In genomic region chr9:93022066-93022465, GRCh38 we compare ENCODE assay signal across 25 cellular contexts. TPM values are rescaled to one million over a fixed set of nuclear protein-coding genes. Genes with fewer than 3 reads are reported as not detected.
DNase-seq lines count a peak whose midpoint lies in the region; ATAC-seq and TF ChIP-seq lines count a peak whose summit lies in the region.
"Had no signal": no experiment of that assay in that cellular context is flagged by ENCODE, and none has a peak within 500 bp of the region (broad histone marks: within the 10 kb centered on the region; RNA-seq: fewer than 3 reads in every experiment).

No MANE protein-coding gene starts in this region.

- H3K27ac Mint-ChIP-seq in activated CD4-positive, alpha-beta T cell treated with anti-CD3 and anti-CD28 coated beads for 36 hours = peak overlapping the region; percentile 39
- H3K27ac Mint-ChIP-seq in CD8-positive, alpha-beta memory T cell = peak overlapping the region in 6 of 8 donors; percentile 64 to 97 (median 71)
- H3K27ac Mint-ChIP-seq in activated naive CD4-positive, alpha-beta T cell treated with anti-CD3 and anti-CD28 coated beads, Interleukin-2, amount 50 U/mL, for 72 hours = peak overlapping the region; percentile 74 to 86
- H3K27ac Mint-ChIP-seq in naive thymus-derived CD8-positive, alpha-beta T cell = peak overlapping the region; percentile 96 to 100 (median 98)
- H3K27ac Mint-ChIP-seq: nephron progenitor cell had no signal

- intact Hi-C loops in activated CD4-positive, alpha-beta T cell treated with anti-CD3 and anti-CD28 coated beads for 36 hours (cut with DNase I, micrococcal nuclease) = no loop called here
- intact Hi-C loops in uterus (cut with DNase I; ENCODE audit: low total_unique reads) = no loop called here

- H3K4me1 Mint-ChIP-seq in activated CD4-positive, alpha-beta T cell treated with anti-CD3 and anti-CD28 coated beads for 36 hours = peaks cover 61% of the 10 kb centered on the region
- H3K4me1 Mint-ChIP-seq in CD8-positive, alpha-beta memory T cell = peaks cover 40 to 73% (median 50%) of the 10 kb centered on the region in 3 donors
- peaks cover 24 to 85% (median 61%) of the 10 kb centered on the region in 4 donors for H3K4me1 Mint-ChIP-seq in naive thymus-derived CD8-positive, alpha-beta T cell

- CTCF ChIA-PET in activated CD4-positive, alpha-beta T cell treated with anti-CD3 and anti-CD28 coated beads for 36 hours (lab: Charles Lee) = interaction anchor here (1.2 kb wide), 1 partner anchor 19 kb away, joined by 3 read pairs; no protein-coding TSS in a partner anchor
- CTCF ChIA-PET in CD8-positive, alpha-beta memory T cell (lab: Charles Lee) = interaction anchor here (0.5 to 1.2 kb wide), 2 partner anchors 43 to 87 kb away, joined by 3 read pairs; no protein-coding TSS in a partner anchor

- no peak for ATAC-seq in activated CD4-positive, alpha-beta T cell treated with anti-CD3 and anti-CD28 coated beads for 36 hours
- ATAC-seq in activated naive CD4-positive, alpha-beta T cell treated with anti-CD3 and anti-CD28 coated beads, Interleukin-2, amount 50 U/mL, for 72 hours = no peak
- ATAC-seq in naive thymus-derived CD8-positive, alpha-beta T cell = no peak
- ATAC-seq in GM18511 (IDR thresholded peaks at IDR 0.05; ENCODE audit: unreplicated experiment) = no peak
- ATAC-seq: activated CD4-positive, CD25-positive, alpha-beta regulatory T cell treated with anti-CD3 and anti-CD28 coated beads, Interleukin-2, amount 50 U/mL, for 24 hours; pancreas had no signal

- TF ChIP-seq CTCF in uterus (IDR thresholded peaks at IDR 0.05) = no peak

- no peaks in the 10 kb centered on the region for H3K27me3 Mint-ChIP-seq in activated CD4-positive, alpha-beta T cell treated with anti-CD3 and anti-CD28 coated beads for 36 hours
- peaks cover 0 to 1% of the 10 kb centered on the region in 2 donors for H3K27me3 Mint-ChIP-seq in CD8-positive, alpha-beta memory T cell
- H3K27me3 Mint-ChIP-seq in naive thymus-derived CD8-positive, alpha-beta T cell = no peaks in the 10 kb centered on the region

- no peak for DNase-seq in activated CD4-positive, alpha-beta T cell treated with anti-CD3 and anti-CD28 coated beads for 36 hours
- DNase-seq in activated CD4-positive, alpha-beta T cell treated with anti-CD3 and anti-CD28 coated beads for 48 hours = no peak
- no peak for DNase-seq in CD8-positive, alpha-beta memory T cell
- no peak for DNase-seq in activated naive CD4-positive, alpha-beta T cell treated with anti-CD3 and anti-CD28 coated beads, Interleukin-2, amount 50 U/mL, for 72 hours (ENCODE audit: low spot score in 2 of 2)
- no peak for DNase-seq in naive thymus-derived CD8-positive, alpha-beta T cell
- DNase-seq in HCEC 1CT = no peak
- DNase-seq in uterus = no peak
- DNase-seq: activated T-cell treated with anti-CD3 and anti-CD28 coated beads, Interleukin-2, amount 50 U/mL, for 48 hours; colonic mucosa; effector CD4-positive, alpha-beta T cell; hypothalamus; mammary epithelial cell; NCI-H1930; NCI-H524; nephron progenitor cell; stimulated activated naive CD4-positive, alpha-beta T cell treated with Interleukin-2 at 50 U/mL for 16 hours had no signal

- POLR2A ChIA-PET in activated CD4-positive, alpha-beta T cell treated with anti-CD3 and anti-CD28 coated beads for 36 hours (lab: Charles Lee) = interaction anchor here (0.6 kb wide), 1 partner anchor 1156 kb away, joined by 3 read pairs; no protein-coding TSS in a partner anchor
- POLR2A ChIA-PET in CD8-positive, alpha-beta memory T cell (lab: Charles Lee) = no interaction called here
- POLR2A ChIA-PET in naive thymus-derived CD8-positive, alpha-beta T cell (lab: Charles Lee) = interaction anchor here (0.6 to 15.4 kb wide), 6 partner anchors 8 to 56 kb away, joined by 3 to 608 read pairs (median 36); partner anchors contain the start of gene SUSD3

- H3K4me3 ChIP-seq in CD8-positive, alpha-beta memory T cell (ENCODE audit: low read length) = no peak overlapping the region
- H3K4me3 ChIP-seq in uterus = no peak overlapping the region
- H3K4me3 ChIP-seq: ascending aorta, colonic mucosa, pancreas, skin epidermis, suprapubic skin, upper lobe of left lung had no signal

- no peaks in the 10 kb centered on the region for H3K27me3 ChIP-seq in CD8-positive, alpha-beta memory T cell (ENCODE audit: insufficient read depth, low read length, poor library complexity, severe bottlenecking)
- H3K27me3 ChIP-seq in uterus = no peaks in the 10 kb centered on the region
- H3K27me3 ChIP-seq: ascending aorta, colonic mucosa, pancreas, suprapubic skin, upper lobe of left lung had no signal

- no peak for TF ChIP-seq POLR2A in uterus (IDR thresholded peaks at IDR 0.05)

- H3K27ac ChIP-seq in CD8-positive, alpha-beta memory T cell (ENCODE audit: low read depth, low read length) = no peak overlapping the region
- no peak overlapping the region for H3K27ac ChIP-seq in uterus
- H3K27ac ChIP-seq: ascending aorta, colonic mucosa, pancreas, skin epidermis, suprapubic skin, upper lobe of left lung had no signal

- H3K36me3 Mint-ChIP-seq in activated CD4-positive, alpha-beta T cell treated with anti-CD3 and anti-CD28 coated beads for 36 hours (ENCODE audit: low read depth) = peaks cover 49% of the 10 kb centered on the region
- H3K36me3 Mint-ChIP-seq in CD8-positive, alpha-beta memory T cell = peaks cover 7 to 93% (median 18%) of the 10 kb centered on the region in 3 donors
- H3K36me3 Mint-ChIP-seq in activated naive CD4-positive, alpha-beta T cell treated with anti-CD3 and anti-CD28 coated beads, Interleukin-2, amount 50 U/mL, for 72 hours = peaks cover 0 to 30% of the 10 kb centered on the region in 2 donors
- H3K36me3 Mint-ChIP-seq in naive thymus-derived CD8-positive, alpha-beta T cell = peaks cover 0 to 82% (median 17%) of the 10 kb centered on the region in 3 donors

- H3K4me1 ChIP-seq in CD8-positive, alpha-beta memory T cell (ENCODE audit: insufficient read depth, low read length) = peaks cover 58% of the 10 kb centered on the region
- no peaks in the 10 kb centered on the region for H3K4me1 ChIP-seq in uterus
- H3K4me1 ChIP-seq: ascending aorta, colonic mucosa, pancreas, suprapubic skin, upper lobe of left lung had no signal

- peaks cover 59% of the 10 kb centered on the region for H3K36me3 ChIP-seq in CD8-positive, alpha-beta memory T cell (ENCODE audit: insufficient read depth, low read length)
- H3K36me3 ChIP-seq in uterus = no peaks in the 10 kb centered on the region
- H3K36me3 ChIP-seq: ascending aorta, colonic mucosa, pancreas had no signal

- no peaks in the 10 kb centered on the region for H3K9me3 Mint-ChIP-seq in activated CD4-positive, alpha-beta T cell treated with anti-CD3 and anti-CD28 coated beads for 36 hours (ENCODE audit: low read depth)
- no peaks in the 10 kb centered on the region for H3K9me3 Mint-ChIP-seq in CD8-positive, alpha-beta memory T cell
- no peaks in the 10 kb centered on the region for H3K9me3 Mint-ChIP-seq in activated naive CD4-positive, alpha-beta T cell treated with anti-CD3 and anti-CD28 coated beads, Interleukin-2, amount 50 U/mL, for 72 hours
- H3K9me3 Mint-ChIP-seq in naive thymus-derived CD8-positive, alpha-beta T cell = no peaks in the 10 kb centered on the region
- H3K9me3 Mint-ChIP-seq: nephron progenitor cell had no signal

- H3K4me3 Mint-ChIP-seq in activated CD4-positive, alpha-beta T cell treated with anti-CD3 and anti-CD28 coated beads for 36 hours = no peak overlapping the region
- H3K4me3 Mint-ChIP-seq in CD8-positive, alpha-beta memory T cell = no peak overlapping the region
- H3K4me3 Mint-ChIP-seq in naive thymus-derived CD8-positive, alpha-beta T cell = peak overlapping the region in 1 of 10 donors; percentile 26
- H3K4me3 Mint-ChIP-seq: nephron progenitor cell had no signal

- no peaks in the 10 kb centered on the region for H3K9me3 ChIP-seq in CD8-positive, alpha-beta memory T cell (ENCODE audit: low read length)
- H3K9me3 ChIP-seq in uterus = no peaks in the 10 kb centered on the region
- H3K9me3 ChIP-seq: ascending aorta, colonic mucosa, pancreas, suprapubic skin, upper lobe of left lung had no signal

RNA-seq across cellular contexts. Expression of gene SUSD3, which starts 36.4 kb away (rescaled TPM):
- 10 to 100 TPM; 51.4 to 57.9 TPM for total RNA-seq in activated CD4-positive, alpha-beta T cell treated with anti-CD3 and anti-CD28 coated beads for 36 hours
- 10 to 100 TPM; 11.3 to 12.3 TPM for total RNA-seq in CD8-positive, alpha-beta memory T cell
- 103 TPM for polyA plus RNA-seq in CD8-positive, alpha-beta memory T cell
- total RNA-seq in activated naive CD4-positive, alpha-beta T cell treated with anti-CD3 and anti-CD28 coated beads, Interleukin-2, amount 50 U/mL, for 72 hours = 10 to 100 TPM; 70.7 to 81.9 TPM
- 10 to 100 TPM; 62.1 to 64.0 TPM for total RNA-seq in naive thymus-derived CD8-positive, alpha-beta T cell
- 100 to 1,000 TPM in 2 of 3 donors, 10 to 100 TPM in 1; 86.7 to 208 (median 145) TPM for polyA plus RNA-seq in naive thymus-derived CD8-positive, alpha-beta T cell
- 10 to 100 TPM in 3 of 4 donors, 1 to 10 TPM in 1; 9.3 to 52.7 (median 14.7) TPM for total RNA-seq in uterus
- total RNA-seq: A172, ascending aorta, H4 had no signal

Comparison
In these comparisons a context has a peak if more than half of its experiments do, and no peak if none do; other contexts are left out.
1. H3K27ac Mint-ChIP-seq: peak in every context shown above with its lines; median percentile 98 in naive thymus-derived CD8-positive, alpha-beta T cell; 80 in activated naive CD4-positive, alpha-beta T cell treated with anti-CD3 and anti-CD28 coated beads, Interleukin-2, amount 50 U/mL, for 72 hours; 71 in CD8-positive, alpha-beta memory T cell; 39 in activated CD4-positive, alpha-beta T cell treated with anti-CD3 and anti-CD28 coated beads for 36 hours.